In genomic region chr21:9041175-9041948, GRCh38 we compare ENCODE assay signal across 7 cellular contexts.
DNase-seq lines count a peak whose midpoint lies in the region; ATAC-seq and TF ChIP-seq lines count a peak whose summit lies in the region.
"Not testable (repeated sequence)": the region's sequence is repeated elsewhere in the genome, so short reads cannot be mapped to it uniquely, and the experiment has no call there.

No MANE protein-coding gene starts in this region.

- H4K20me1 ChIP-seq in osteoblast (ENCODE audit: insufficient read depth, low read length) = not testable (repeated sequence)

- not testable (repeated sequence) for H3K79me2 ChIP-seq in osteoblast (ENCODE audit: insufficient read depth, low read length)

- H3K4me2 ChIP-seq in osteoblast (ENCODE audit: insufficient read depth, low read length) = not testable (repeated sequence)

- not testable (repeated sequence) for H3K27me3 ChIP-seq in RWPE2 (ENCODE audit: insufficient read depth, poor library complexity, severe bottlenecking); esophagus muscularis mucosa; right cardiac atrium (ENCODE audit: control insufficient read depth, insufficient read depth); osteoblast (ENCODE audit: insufficient read depth, low read length); stomach; vagina

- H3K36me3 ChIP-seq in RWPE2 (ENCODE audit: low read depth); esophagus muscularis mucosa; osteoblast (ENCODE audit: insufficient read depth, low read length); stomach; vagina: not testable (repeated sequence)

- intact Hi-C loops in esophagus muscularis mucosa (cut with DNase I); right cardiac atrium (cut with DNase I); stomach (cut with DNase I; ENCODE audit: low total_unique reads); vagina (cut with DNase I): not testable (repeated sequence)

- H3K4me3 ChIP-seq in RWPE2 (ENCODE audit: severe bottlenecking); esophagus muscularis mucosa; right cardiac atrium (ENCODE audit: low read length); osteoblast (ENCODE audit: insufficient read depth, low read length); stomach; vagina: not testable (repeated sequence)

- H3K9me3 ChIP-seq in RWPE2 (ENCODE audit: severe bottlenecking); right cardiac atrium (ENCODE audit: control insufficient read depth, low read length); osteoblast (ENCODE audit: low read depth, low read length); vagina: not testable (repeated sequence)
- H3K9me3 ChIP-seq in esophagus muscularis mucosa (peaks cover 0 to 24% (median 0%) of the 10 kb centered on the region in 4 donors), stomach (peaks cover 0 to 56% (median 11%) of the 10 kb centered on the region in 4 donors)

- peak; percentile 62 for DNase-seq in RWPE2 (ENCODE audit: low spot score)
- DNase-seq in activated gamma-delta T cell (lab: John Stamatoyannopoulos, UW) = peak; percentile 4
- DNase-seq in esophagus muscularis mucosa (ENCODE audit: extremely low spot score) = peak; percentile 90
- peak in 2 of 3 donors; percentile 34 to 49 for DNase-seq in right cardiac atrium
- peak; percentile 67 for DNase-seq in osteoblast (ENCODE audit: insufficient read length, low spot score, missing footprints)
- peak; percentile 24 for DNase-seq in stomach
- DNase-seq in vagina (ENCODE audit: extremely low spot score in 2 of 2) = peak; percentile 34 to 55

- ATAC-seq in RWPE2 (ENCODE audit: low read depth); right cardiac atrium: not testable (repeated sequence)

- WGBS in esophagus muscularis mucosa = 79% methylated on average over 9 of the region's 33 CpGs
- WGBS in right cardiac atrium = 88% methylated on average over 32 of the region's 33 CpGs
- 70 to 88% (median 82%) methylated on average over 8 to 33 of the region's 33 CpGs for WGBS in stomach, 5 donors

- H3K27ac ChIP-seq in RWPE2 (ENCODE audit: poor library complexity, severe bottlenecking); esophagus muscularis mucosa (replicated peaks in 1 of 4); right cardiac atrium (ENCODE audit: low read length); osteoblast (ENCODE audit: low read depth, low read length); stomach; vagina: not testable (repeated sequence)

- not testable (repeated sequence) for TF ChIP-seq EP300 in esophagus muscularis mucosa (IDR thresholded peaks at IDR 0.05); stomach (IDR thresholded peaks at IDR 0.05)

- not testable (repeated sequence) for H3K4me1 ChIP-seq in RWPE2 (ENCODE audit: insufficient read depth, poor library complexity, severe bottlenecking); esophagus muscularis mucosa; right cardiac atrium (ENCODE audit: control insufficient read depth, insufficient read depth, low read length); osteoblast (ENCODE audit: insufficient read depth, low read length); stomach; vagina

- not testable (repeated sequence) for H2AFZ ChIP-seq in osteoblast (ENCODE audit: low read length)

- TF ChIP-seq POLR2A in esophagus muscularis mucosa (IDR thresholded peaks at IDR 0.05; ENCODE audit: low read depth); stomach (IDR thresholded peaks at IDR 0.05); vagina (IDR thresholded peaks at IDR 0.05): not testable (repeated sequence)

- TF ChIP-seq CTCF in RWPE2 (IDR thresholded peaks at IDR 0.05; ENCODE audit: poor library complexity, severe bottlenecking); esophagus muscularis mucosa (IDR thresholded peaks at IDR 0.05); osteoblast (IDR thresholded peaks at IDR 0.05; ENCODE audit: extremely low read depth, low read depth, low read length); stomach (IDR thresholded peaks at IDR 0.05); vagina (IDR thresholded peaks at IDR 0.05): not testable (repeated sequence)

Comparison
In these comparisons a context has a peak if more than half of its experiments do, and no peak if none do; other contexts are left out.
1. DNase-seq: peak in every context shown above with its lines; median percentile 90 in esophagus muscularis mucosa; 67 in osteoblast; 62 in RWPE2; 44 in vagina; 42 in right cardiac atrium; 24 in stomach; 4 in activated gamma-delta T cell.